In the genomic region with DNA sequence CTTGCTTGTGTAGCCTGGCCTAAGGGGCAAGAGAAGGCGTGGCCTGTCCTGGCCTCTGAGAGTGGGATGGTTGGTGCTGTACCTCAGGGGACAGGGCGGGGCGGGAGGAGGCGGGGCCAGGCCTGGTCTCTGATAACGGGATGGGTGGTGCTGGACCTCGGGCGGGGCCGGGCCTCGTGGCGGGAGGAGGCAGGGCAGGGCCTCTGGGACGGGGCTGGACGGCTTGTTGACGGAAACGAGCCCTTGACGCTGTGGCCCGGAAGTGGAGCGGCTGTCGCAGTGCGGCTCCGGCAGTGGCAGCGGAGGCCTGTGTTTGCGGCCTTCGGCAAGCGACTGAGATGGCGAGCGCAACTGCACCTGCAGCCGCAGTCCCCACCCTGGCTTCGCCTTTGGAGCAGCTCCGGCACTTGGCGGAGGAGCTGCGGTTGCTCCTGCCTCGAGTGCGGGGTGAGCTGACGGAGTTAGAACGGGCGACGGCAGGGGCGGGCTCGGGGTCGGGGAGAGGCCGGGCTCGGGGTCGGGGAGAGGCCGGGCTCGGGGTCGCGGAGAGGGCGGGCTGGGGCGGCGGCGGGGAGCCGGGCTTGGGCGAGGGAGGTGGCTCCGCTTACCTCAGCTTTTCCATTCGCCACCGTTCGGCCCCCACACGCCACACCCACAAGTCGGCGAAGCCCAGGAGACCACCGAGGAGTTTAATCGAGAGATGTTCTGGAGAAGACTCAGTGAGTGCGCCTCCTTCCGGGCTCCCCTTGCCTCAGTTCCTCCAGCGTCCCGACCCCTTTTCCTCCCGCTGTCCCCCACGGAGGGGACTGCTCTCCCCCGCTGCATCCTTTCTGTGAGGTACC, we compare ENCODE assay signal across 1 cellular context.
TF ChIP-seq lines count a peak whose summit lies in the region.

CCNDBP1 (plus strand) TSS at position 243 of the 842 bp plus-strand sequence; CDS start at position 339, 96 bp downstream.

TF ChIP-seq in SK-N-SH, 30 proteins besides CTCF, POLR2A, EP300 and RAD21 (continued from another document):
- TF ChIP-seq, protein P1, sequence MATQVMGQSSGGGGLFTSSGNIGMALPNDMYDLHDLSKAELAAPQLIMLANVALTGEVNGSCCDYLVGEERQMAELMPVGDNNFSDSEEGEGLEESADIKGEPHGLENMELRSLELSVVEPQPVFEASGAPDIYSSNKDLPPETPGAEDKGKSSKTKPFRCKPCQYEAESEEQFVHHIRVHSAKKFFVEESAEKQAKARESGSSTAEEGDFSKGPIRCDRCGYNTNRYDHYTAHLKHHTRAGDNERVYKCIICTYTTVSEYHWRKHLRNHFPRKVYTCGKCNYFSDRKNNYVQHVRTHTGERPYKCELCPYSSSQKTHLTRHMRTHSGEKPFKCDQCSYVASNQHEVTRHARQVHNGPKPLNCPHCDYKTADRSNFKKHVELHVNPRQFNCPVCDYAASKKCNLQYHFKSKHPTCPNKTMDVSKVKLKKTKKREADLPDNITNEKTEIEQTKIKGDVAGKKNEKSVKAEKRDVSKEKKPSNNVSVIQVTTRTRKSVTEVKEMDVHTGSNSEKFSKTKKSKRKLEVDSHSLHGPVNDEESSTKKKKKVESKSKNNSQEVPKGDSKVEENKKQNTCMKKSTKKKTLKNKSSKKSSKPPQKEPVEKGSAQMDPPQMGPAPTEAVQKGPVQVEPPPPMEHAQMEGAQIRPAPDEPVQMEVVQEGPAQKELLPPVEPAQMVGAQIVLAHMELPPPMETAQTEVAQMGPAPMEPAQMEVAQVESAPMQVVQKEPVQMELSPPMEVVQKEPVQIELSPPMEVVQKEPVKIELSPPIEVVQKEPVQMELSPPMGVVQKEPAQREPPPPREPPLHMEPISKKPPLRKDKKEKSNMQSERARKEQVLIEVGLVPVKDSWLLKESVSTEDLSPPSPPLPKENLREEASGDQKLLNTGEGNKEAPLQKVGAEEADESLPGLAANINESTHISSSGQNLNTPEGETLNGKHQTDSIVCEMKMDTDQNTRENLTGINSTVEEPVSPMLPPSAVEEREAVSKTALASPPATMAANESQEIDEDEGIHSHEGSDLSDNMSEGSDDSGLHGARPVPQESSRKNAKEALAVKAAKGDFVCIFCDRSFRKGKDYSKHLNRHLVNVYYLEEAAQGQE (IDR thresholded peaks at IDR 0.05; ENCODE audit: low read depth, low read length) = no peak
- TF ChIP-seq ZBTB33 (IDR thresholded peaks at IDR 0.05; ENCODE audit: borderline replicate concordance, low read depth) = no peak
- peak; percentile 62 for TF ChIP-seq CHD2 (IDR thresholded peaks at IDR 0.05; ENCODE audit: low read length, partially characterized antibody)
- TF ChIP-seq, protein P2, sequence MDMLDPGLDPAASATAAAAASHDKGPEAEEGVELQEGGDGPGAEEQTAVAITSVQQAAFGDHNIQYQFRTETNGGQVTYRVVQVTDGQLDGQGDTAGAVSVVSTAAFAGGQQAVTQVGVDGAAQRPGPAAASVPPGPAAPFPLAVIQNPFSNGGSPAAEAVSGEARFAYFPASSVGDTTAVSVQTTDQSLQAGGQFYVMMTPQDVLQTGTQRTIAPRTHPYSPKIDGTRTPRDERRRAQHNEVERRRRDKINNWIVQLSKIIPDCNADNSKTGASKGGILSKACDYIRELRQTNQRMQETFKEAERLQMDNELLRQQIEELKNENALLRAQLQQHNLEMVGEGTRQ (IDR thresholded peaks at IDR 0.05; ENCODE audit: borderline replicate concordance, low read depth, low read length) = no peak
- TF ChIP-seq USF1 (IDR thresholded peaks at IDR 0.05; ENCODE audit: borderline replicate concordance, low read depth) = no peak
- no peak; the same call in 1 of the 2 replicates for TF ChIP-seq FOXJ3 (CRISPR knock-in tag; IDR thresholded peaks at IDR 0.05)
- TF ChIP-seq RXRA (IDR thresholded peaks at IDR 0.05; ENCODE audit: borderline replicate concordance, low read depth) = no peak
- no peak for TF ChIP-seq YY1 (IDR thresholded peaks at IDR 0.05; ENCODE audit: low read depth)
- TF ChIP-seq PBX3 (IDR thresholded peaks at IDR 0.05) = peak; percentile 21; the same call in 1 of the 2 replicates
- TF ChIP-seq, protein P3, sequence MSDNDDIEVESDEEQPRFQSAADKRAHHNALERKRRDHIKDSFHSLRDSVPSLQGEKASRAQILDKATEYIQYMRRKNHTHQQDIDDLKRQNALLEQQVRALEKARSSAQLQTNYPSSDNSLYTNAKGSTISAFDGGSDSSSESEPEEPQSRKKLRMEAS (IDR thresholded peaks at IDR 0.05; ENCODE audit: low read depth) = peak; percentile 87
- peak; percentile 32; the same call in 1 of the 2 replicates for TF ChIP-seq RCOR1 (IDR thresholded peaks at IDR 0.05; ENCODE audit: low read length)
- peak; percentile 92 for TF ChIP-seq MXI1 (IDR thresholded peaks at IDR 0.05; ENCODE audit: low read depth, low read length)
- no peak for TF ChIP-seq JUND (IDR thresholded peaks at IDR 0.05)
- no peak for TF ChIP-seq TAF1 (IDR thresholded peaks at IDR 0.05; ENCODE audit: borderline replicate concordance, low read depth, low read length)
